11 cellular contexts compared by ENCODE assay signal in genomic region chr12:5944688-5945070, GRCh38. TPM values are rescaled to one million over a fixed set of nuclear protein-coding genes. Genes with fewer than 3 reads are reported as not detected.
A peak's percentile ranks its signal among the peaks of the same experiment; 100 is the strongest.
DNase-seq lines count a peak whose midpoint lies in the region; ATAC-seq, FAIRE-seq and TF ChIP-seq lines count a peak whose summit lies in the region.
"Had no signal": no experiment of that assay in that cellular context is flagged by ENCODE, and none has a peak within 500 bp of the region (broad histone marks: within the 10 kb centered on the region; RNA-seq: fewer than 3 reads in every experiment).

No MANE protein-coding gene starts in this region.

- peaks cover 12% of the 10 kb centered on the region for H3K4me1 Mint-ChIP-seq in neural crest cell
- H3K4me1 Mint-ChIP-seq: activated T-helper 17 cell treated with anti-CD3 and anti-CD28 coated beads, Interleukin-2, amount 50 U/mL, for 72 hours had no signal

- H3K4me3 Mint-ChIP-seq in neural crest cell: peak overlapping the region; percentile 86
- H3K4me3 Mint-ChIP-seq: activated T-helper 17 cell treated with anti-CD3 and anti-CD28 coated beads, Interleukin-2, amount 50 U/mL, for 72 hours; T-helper 17 cell had no signal

- POLR2A ChIA-PET in A549 (lab: Yijun Ruan, JAX): no interaction called here

- H3K4me3 ChIP-seq in A549 (peak overlapping the region; percentile 48), MG63 (peak overlapping the region; percentile 34), epithelial cell of esophagus (ENCODE audit: low read length) (peak overlapping the region; percentile 23)

- H3K27ac ChIP-seq in A549: no peak overlapping the region
- H3K27ac ChIP-seq: epithelial cell of prostate had no signal

- peak overlapping the region; percentile 86 for H3K27ac Mint-ChIP-seq in neural crest cell (ENCODE audit: unreplicated experiment)
- H3K27ac Mint-ChIP-seq: activated T-helper 17 cell treated with anti-CD3 and anti-CD28 coated beads, Interleukin-2, amount 50 U/mL, for 72 hours; T-helper 17 cell had no signal

- no peak for TF ChIP-seq POLR2A in A549 (IDR thresholded peaks at IDR 0.05; ENCODE audit: low read length)

- no peak for TF ChIP-seq EP300 in A549 (IDR thresholded peaks at IDR 0.05)

- H3K36me3 ChIP-seq in MG63: no peaks in the 10 kb centered on the region

- H3K27me3 Mint-ChIP-seq in neural crest cell (ENCODE audit: low read depth): peaks cover 69% of the 10 kb centered on the region

- no peak for FAIRE-seq in A549 (lab: Jason Lieb, UNC)

- ATAC-seq in A549 (no peak), GM21423 (IDR thresholded peaks at IDR 0.05; ENCODE audit: unreplicated experiment) (no peak), HG03457 (IDR thresholded peaks at IDR 0.05; ENCODE audit: unreplicated experiment) (no peak)
- ATAC-seq: activated T-helper 17 cell treated with anti-CD3 and anti-CD28 coated beads, Interleukin-2, amount 50 U/mL, for 72 hours; T-helper 17 cell had no signal

- peaks cover 43% of the 10 kb centered on the region for H3K27me3 ChIP-seq in MG63

- H3K9me3 ChIP-seq in A549 (peaks cover 7% of the 10 kb centered on the region; the same call in 1 of the 3 replicates), MG63 (no peaks in the 10 kb centered on the region)

- peak overlapping the region; percentile 95 for H3K4me2 ChIP-seq in A549

- no peaks in the 10 kb centered on the region for H3K36me3 Mint-ChIP-seq in neural crest cell (ENCODE audit: low read depth)

- no peaks in the 10 kb centered on the region for H3K4me1 ChIP-seq in A549

- TF ChIP-seq RAD21 in A549 (conservative IDR thresholded peaks at IDR 0.05 in 1 of 2, IDR thresholded peaks at IDR 0.05 in 1 of 2): no peak

- no peaks in the 10 kb centered on the region for H3K9me3 Mint-ChIP-seq in neural crest cell
- H3K9me3 Mint-ChIP-seq: activated T-helper 17 cell treated with anti-CD3 and anti-CD28 coated beads, Interleukin-2, amount 50 U/mL, for 72 hours had no signal

- WGBS in A549 (ENCODE audit: missing lambda C conversion rate): 7% methylated on average over 12 of the region's 12 CpGs

- CTCF ChIA-PET in A549 (lab: Yijun Ruan, JAX): interaction anchor here (1.4 kb wide), 1 partner anchor 44 kb away, joined by 3 read pairs; no protein-coding TSS in a partner anchor

- TF ChIP-seq CTCF in A549 (IDR thresholded peaks at IDR 0.05) (no peak), epithelial cell of esophagus (IDR thresholded peaks at IDR 0.05; ENCODE audit: insufficient read depth, low read depth, low read length, missing control alignments) (no peak), neural crest cell (conservative IDR thresholded peaks at IDR 0.05) (no peak)

- DNase-seq in A549 (ENCODE audit: low read depth in 1 of 2, low spot score in 1 of 2) (no peak), MG63 (no peak), epithelial cell of esophagus (ENCODE audit: low read depth) (no peak), neural crest cell (ENCODE audit: low read depth, low spot score) (no peak), NK-92 (lab: John Stamatoyannopoulos, UW; ENCODE audit: unreplicated experiment) (no peak), AG08396 (ENCODE audit: low spot score) (no peak)
- DNase-seq: T-helper 17 cell had no signal

TF ChIP-seq in A549, 52 proteins besides CTCF, POLR2A, EP300 and RAD21:
- TF ChIP-seq PBX3 (IDR thresholded peaks at IDR 0.05): no peak
- no peak for TF ChIP-seq NPAS2 (CRISPR knock-in tag; IDR thresholded peaks at IDR 0.05; ENCODE audit: borderline replicate concordance)
- no peak for TF ChIP-seq ZFP36 (IDR thresholded peaks at IDR 0.05; ENCODE audit: borderline replicate concordance, partially characterized antibody)
- TF ChIP-seq HOXB5 (CRISPR knock-in tag; IDR thresholded peaks at IDR 0.05): no peak
- no peak for TF ChIP-seq NFE2L2 (conservative IDR thresholded peaks at IDR 0.05; ENCODE audit: low read length)
- TF ChIP-seq RFX5 (IDR thresholded peaks at IDR 0.05): no peak
- no peak for TF ChIP-seq EHF (CRISPR knock-in tag; IDR thresholded peaks at IDR 0.05)

RNA-seq across cellular contexts. Expression of gene ANO2, which starts 0.4 kb away (rescaled TPM):
- not detected in 2 replicates for polyA plus RNA-seq in A549 (2011; rRNA removed)
- not detected in 2 replicates for polyA plus RNA-seq in A549 (2012; cell fraction: cytosol; rRNA removed)
- polyA plus RNA-seq in A549 (2012; cell fraction: nucleus; rRNA removed): not detected in 2 replicates
- not detected in 3 replicates for polyA plus RNA-seq in A549 (2017; fragmentation: RNase III; extraction: RNeasy Plus Mini Kit Qiagen cat#74134 plus additional on column Dnase treatment)
- not detected in 2 replicates for polyA minus RNA-seq in A549 (2011; rRNA and poly(A)+ RNA removed)
- not detected in 2 replicates for total RNA-seq in MG63 (2014; rRNA removed; shearing (Covaris generic); ENCODE audit: low replicate concordance)
- 1.9 and 2.0 TPM in 2 replicates for total RNA-seq in neural crest cell
- total RNA-seq: activated T-helper 17 cell treated with anti-CD3 and anti-CD28 coated beads, Interleukin-2, amount 50 U/mL, for 72 hours had no signal
